1 cellular context compared by ENCODE assay signal in the genomic region with DNA sequence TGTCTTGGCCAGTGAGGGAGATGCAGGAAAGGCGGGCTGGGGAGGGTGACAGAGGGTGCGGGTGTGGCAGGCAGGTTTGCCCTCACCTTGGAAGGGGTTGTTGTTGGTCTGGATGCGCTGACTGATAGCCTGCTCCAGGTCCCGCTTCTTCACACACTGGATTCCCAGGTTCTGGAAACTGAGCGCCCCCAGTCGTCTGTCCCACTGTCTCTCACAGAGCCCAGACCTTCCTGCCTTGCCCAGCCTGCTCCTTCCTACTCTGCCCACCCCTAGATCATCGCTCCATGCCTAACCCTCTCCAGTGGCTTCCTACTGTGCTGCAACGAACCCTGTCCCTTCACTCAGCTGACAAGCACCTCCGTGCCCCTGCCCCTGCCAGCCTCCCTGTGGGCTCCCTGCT.
TF ChIP-seq lines count a peak whose summit lies in the region.

No MANE protein-coding gene starts in this region.

TF ChIP-seq in GM12878, 131 proteins besides CTCF, POLR2A, EP300 and RAD21:
- TF ChIP-seq POLR2AphosphoS5 (IDR thresholded peaks at IDR 0.05; ENCODE audit: low read length) (peak; percentile 59), CHD4 (IDR thresholded peaks at IDR 0.05) (no peak), ZBTB40 (IDR thresholded peaks at IDR 0.05; ENCODE audit: borderline replicate concordance) (no peak), EGR1 (IDR thresholded peaks at IDR 0.05; ENCODE audit: borderline replicate concordance in 1 of 2, low read depth in 2 of 2, low read length in 2 of 2) (no peak), TARDBP (IDR thresholded peaks at IDR 0.05; ENCODE audit: borderline replicate concordance) (no peak), NFIC (IDR thresholded peaks at IDR 0.05; ENCODE audit: low read depth, low read length) (no peak)
